In genomic region chr7:3260425-3260762, GRCh38 we compare ENCODE assay signal across 9 cellular contexts. TPM values are rescaled to one million over a fixed set of nuclear protein-coding genes. Genes with fewer than 3 reads are reported as not detected.
A peak's percentile ranks its signal among the peaks of the same experiment; 100 is the strongest.
DNase-seq lines count a peak whose midpoint lies in the region; TF ChIP-seq lines count a peak whose summit lies in the region.
"Had no signal": no experiment of that assay in that cellular context is flagged by ENCODE, and none has a peak within 500 bp of the region (broad histone marks: within the 10 kb centered on the region; RNA-seq: fewer than 3 reads in every experiment).

No MANE protein-coding gene starts in this region.

- TF ChIP-seq CTCF in HEK293 (tag by site-specific recombination; IDR thresholded peaks at IDR 0.05) (no peak), testis (IDR thresholded peaks at IDR 0.05) (no peak)

- WGBS in testis, 2 donors, result 10 to 18% methylated on average over 10 of the region's 10 CpGs

- H3K36me3 ChIP-seq in HEK293 (ENCODE audit: control insufficient read depth in 2 of 2, insufficient read depth in 1 of 2, low read length in 2 of 2) (no peaks in the 10 kb centered on the region), testis (ENCODE audit: low read depth, missing control alignments) (no peaks in the 10 kb centered on the region)

- H3K9me3 Mint-ChIP-seq in activated naive CD8-positive, alpha-beta T cell treated with anti-CD3 and anti-CD28 coated beads for 36 hours, result no peaks in the 10 kb centered on the region

- H3K36me3 Mint-ChIP-seq in activated naive CD8-positive, alpha-beta T cell treated with anti-CD3 and anti-CD28 coated beads for 36 hours, result no peaks in the 10 kb centered on the region

- H3K27me3 ChIP-seq in testis, result no peaks in the 10 kb centered on the region

- no peak overlapping the region for H3K27ac Mint-ChIP-seq in activated naive CD8-positive, alpha-beta T cell treated with anti-CD3 and anti-CD28 coated beads for 36 hours

- no peaks in the 10 kb centered on the region for H3K4me1 Mint-ChIP-seq in activated naive CD8-positive, alpha-beta T cell treated with anti-CD3 and anti-CD28 coated beads for 36 hours

- TF ChIP-seq POLR2A in testis (IDR thresholded peaks at IDR 0.05), result no peak

- peak overlapping the region; percentile 32 for H3K4me3 Mint-ChIP-seq in activated naive CD8-positive, alpha-beta T cell treated with anti-CD3 and anti-CD28 coated beads for 36 hours

- H3K27me3 Mint-ChIP-seq in activated naive CD8-positive, alpha-beta T cell treated with anti-CD3 and anti-CD28 coated beads for 36 hours, result peaks cover 35% of the 10 kb centered on the region

- H3K4me1 ChIP-seq in HEK293 (ENCODE audit: control insufficient read depth, insufficient read depth, low read length) (peaks cover 8% of the 10 kb centered on the region), testis (no peaks in the 10 kb centered on the region)

- H3K27ac ChIP-seq in HEK293 (ENCODE audit: extremely low read depth, low read depth, low read length) (no peak overlapping the region), testis (peak overlapping the region; percentile 39 to 68)

- no peak for DNase-seq in activated naive CD8-positive, alpha-beta T cell treated with anti-CD3 and anti-CD28 coated beads for 36 hours
- peak; percentile 50 for DNase-seq in iris pigment epithelial cell (ENCODE audit: low read depth)
- peak; percentile 40 for DNase-seq in testis
- DNase-seq in DMS79 (lab: John Stamatoyannopoulos, UW), result no peak
- DNase-seq in 8988T, result no peak
- no peak for DNase-seq in NCI-H345 treated with DMSO at 0.1 percent for 48 hours (lab: John Stamatoyannopoulos, UW; ENCODE audit: unreplicated experiment)
- DNase-seq: effector CD4-positive, alpha-beta T cell; T-helper 9 cell had no signal

- H3K4me3 ChIP-seq in HEK293 (ENCODE audit: low read depth, low read length), result no peak overlapping the region
- H3K4me3 ChIP-seq in testis, result peak overlapping the region; percentile 44 to 61

- POLR2A ChIA-PET in HEK293 (lab: Yijun Ruan, JAX), result no interaction called here

- intact Hi-C loops in testis (cut with DNase I; ENCODE audit: low total_unique reads), result no loop called here

- CTCF ChIA-PET in HEK293 (lab: Yijun Ruan, JAX), result no interaction called here

- H3K9me3 ChIP-seq in HEK293 (ENCODE audit: control insufficient read depth, insufficient read depth, low read depth, low read length), result no peaks in the 10 kb centered on the region
- no peaks in the 10 kb centered on the region for H3K9me3 ChIP-seq in testis

TF ChIP-seq in HEK293, 187 proteins besides CTCF, POLR2A, EP300 and RAD21:
- TF ChIP-seq ZNF747 (tag by site-specific recombination; IDR thresholded peaks at IDR 0.05) (no peak), ZBTB17 (tag by site-specific recombination; IDR thresholded peaks at IDR 0.05) (peak; percentile 78)

RNA-seq across cellular contexts. Expression of gene SDK1, which starts 40.7 kb away (rescaled TPM):
- total RNA-seq in activated naive CD8-positive, alpha-beta T cell treated with anti-CD3 and anti-CD28 coated beads for 36 hours, result under 1 TPM; 0.49 to 0.54 TPM
- 10 to 100 TPM; 24.9 to 36.2 TPM for total RNA-seq in testis
- 20.0 TPM for polyA plus RNA-seq in testis (ENCODE audit: insufficient read depth, low read depth, low replicate concordance)

Comparison
In these comparisons a context has a peak if more than half of its experiments do, and no peak if none do; other contexts are left out.
1. DNase-seq: peak in iris pigment epithelial cell (single experiment) and testis (single experiment); none in activated naive CD8-positive, alpha-beta T cell treated with anti-CD3 and anti-CD28 coated beads for 36 hours (single experiment), DMS79 (single experiment), 8988T (single experiment) and NCI-H345 treated with DMSO at 0.1 percent for 48 hours (single experiment).
2. RNA of gene SDK1, which starts 40.7 kb away (total RNA-seq): 24.9 to 36.2 TPM in testis; 0.49 to 0.54 TPM in activated naive CD8-positive, alpha-beta T cell treated with anti-CD3 and anti-CD28 coated beads for 36 hours; every median in the first group is over 10 times any median in the second.